Comparison of ENCODE assay signal across 14 cellular contexts in genomic region chr20:6590891-6591679, GRCh38.
A peak's percentile ranks its signal among the peaks of the same experiment; 100 is the strongest.
DNase-seq lines count a peak whose midpoint lies in the region; TF ChIP-seq lines count a peak whose summit lies in the region.
"Had no signal": no experiment of that assay in that cellular context is flagged by ENCODE, and none has a peak within 500 bp of the region (broad histone marks: within the 10 kb centered on the region; RNA-seq: fewer than 3 reads in every experiment).

No MANE protein-coding gene starts in this region.

- no peak for TF ChIP-seq EP300 in suprapubic skin (IDR thresholded peaks at IDR 0.05)

- H3K4me1 ChIP-seq in adipocyte (ENCODE audit: control insufficient read depth, insufficient read depth, low read length): peaks cover 18% of the 10 kb centered on the region
- peaks cover 20% of the 10 kb centered on the region for H3K4me1 ChIP-seq in suprapubic skin
- H3K4me1 ChIP-seq in testis: no peaks in the 10 kb centered on the region

- H3K4me3 ChIP-seq in adipocyte (ENCODE audit: low read length) (no peak overlapping the region), foreskin fibroblast (ENCODE audit: low read depth in 1 of 2, low read length in 2 of 2) (no peak overlapping the region), suprapubic skin (no peak overlapping the region), testis (no peak overlapping the region)
- H3K4me3 ChIP-seq: heart right ventricle had no signal

- DNase-seq in HK-2 (ENCODE audit: unreplicated experiment) (peak; percentile 51), adipocyte (ENCODE audit: low read depth) (peak; percentile 78), foreskin fibroblast (peak; percentile 80 to 93), suprapubic skin (ENCODE audit: low spot score in 2 of 2) (no peak), testis (no peak), epidermal melanocyte (ENCODE audit: insufficient read length, low spot score) (no peak), cardiac septum (ENCODE audit: low spot score) (no peak)
- DNase-seq in activated CD4-positive, alpha-beta T cell treated with anti-CD3 and anti-CD28 coated beads, Interleukin-2, amount 50 U/mL, for 1 hour: no peak
- DNase-seq: aorta, DND-41, heart right ventricle, NCI-H526 treated with DMSO at 0.1 percent for 48 hours, T-cell had no signal

- no peaks in the 10 kb centered on the region for H3K9me3 ChIP-seq in adipocyte (ENCODE audit: control insufficient read depth, low read length)
- no peaks in the 10 kb centered on the region for H3K9me3 ChIP-seq in suprapubic skin
- H3K9me3 ChIP-seq in testis: no peaks in the 10 kb centered on the region
- H3K9me3 ChIP-seq: heart right ventricle had no signal

- WGBS in suprapubic skin: 23% methylated on average over 8 of the region's 8 CpGs
- WGBS in testis, 2 donors: 80 to 87% methylated on average over 8 of the region's 8 CpGs

- H3K36me3 ChIP-seq in adipocyte (ENCODE audit: control insufficient read depth, insufficient read depth, low read length, severe bottlenecking) (no peaks in the 10 kb centered on the region), suprapubic skin (no peaks in the 10 kb centered on the region), testis (ENCODE audit: low read depth, missing control alignments) (no peaks in the 10 kb centered on the region)
- H3K36me3 ChIP-seq: heart right ventricle had no signal

- H3K27ac ChIP-seq in suprapubic skin (peak overlapping the region; percentile 56), testis (no peak overlapping the region)
- H3K27ac ChIP-seq: heart right ventricle, KMS-11 had no signal

- H3K27me3 ChIP-seq in adipocyte (replicated peaks; ENCODE audit: control insufficient read depth, insufficient read depth, low read length) (no peaks in the 10 kb centered on the region), suprapubic skin (no peaks in the 10 kb centered on the region), testis (no peaks in the 10 kb centered on the region)
- H3K27me3 ChIP-seq: heart right ventricle had no signal

- no peak overlapping the region for H3K9ac ChIP-seq in adipocyte (ENCODE audit: low read length)
- H3K9ac ChIP-seq: KMS-11 had no signal

- no peak for TF ChIP-seq POLR2A in suprapubic skin (IDR thresholded peaks at IDR 0.05)
- no peak for TF ChIP-seq POLR2A in testis (IDR thresholded peaks at IDR 0.05)

- intact Hi-C loops in testis (cut with DNase I; ENCODE audit: low total_unique reads): no loop called here
- intact Hi-C loops in cardiac septum (cut with DNase I): no loop called here

- no peak for TF ChIP-seq CTCF in foreskin fibroblast (IDR thresholded peaks at IDR 0.05; ENCODE audit: low read depth, low read length)
- no peak for TF ChIP-seq CTCF in suprapubic skin (IDR thresholded peaks at IDR 0.05)
- TF ChIP-seq CTCF in testis (IDR thresholded peaks at IDR 0.05): no peak

Comparison
In these comparisons a context has a peak if more than half of its experiments do, and no peak if none do; other contexts are left out.
1. DNase-seq: peak in HK-2 (single experiment), adipocyte (single experiment) and foreskin fibroblast (2 of 2); none in suprapubic skin (0 of 2), testis (single experiment), epidermal melanocyte (single experiment), cardiac septum (single experiment) and activated CD4-positive, alpha-beta T cell treated with anti-CD3 and anti-CD28 coated beads, Interleukin-2, amount 50 U/mL, for 1 hour (single experiment).